ENCODE assay signal across 6 cellular contexts in the genomic region with DNA sequence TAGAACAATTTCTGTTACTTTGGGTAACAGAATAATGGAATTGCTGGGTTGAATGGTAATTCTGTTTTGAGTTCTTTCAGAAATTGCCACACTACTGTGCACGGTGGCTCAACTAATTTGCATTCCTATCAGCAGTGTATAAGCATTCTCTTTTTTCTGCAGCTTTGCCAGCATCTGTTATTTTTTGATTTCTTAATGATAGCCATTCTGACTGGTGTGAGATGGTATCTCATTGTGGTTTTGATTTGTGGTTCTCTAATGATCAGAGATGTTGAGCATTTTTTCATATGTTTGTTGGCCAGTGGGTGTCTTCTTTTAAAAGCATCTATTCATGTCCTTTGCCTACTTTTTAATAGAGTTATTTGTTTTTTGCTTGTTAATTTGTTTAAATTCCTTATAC.
"Had no signal": no experiment of that assay in that cellular context is flagged by ENCODE, and none has a peak within 500 bp of the region (broad histone marks: within the 10 kb centered on the region; RNA-seq: fewer than 3 reads in every experiment).

No MANE protein-coding gene starts in this region.

- H3K4me3 ChIP-seq: K562 had no signal

- DNase-seq: IMR-90, KBM-7, KG1 had no signal

- ATAC-seq: HepG2, K562 had no signal

- H3K27ac ChIP-seq: HL-60 had no signal
